ENCODE assay signal across 8 cellular contexts in genomic region chrX:69503228-69503834, GRCh38.
DNase-seq lines count a peak whose midpoint lies in the region; ATAC-seq and TF ChIP-seq lines count a peak whose summit lies in the region.

No MANE protein-coding gene starts in this region.

- H3K4me3 ChIP-seq in BLaER1 treated with 17β-estradiol and CSF1 and Interleukin-3, amounts not matched to agents 10 nM and 100 nM, result peak overlapping the region in 8 of 10 experiments; percentile 60 to 74 (median 68); a peak in 11 of 20 replicates
- no peak overlapping the region for H3K4me3 ChIP-seq in foreskin fibroblast (ENCODE audit: low read depth in 1 of 2, low read length in 2 of 2)

- H4K20me1 ChIP-seq in BLaER1 treated with 17β-estradiol and CSF1 and Interleukin-3, amounts not matched to agents 10 nM and 100 nM, result peaks cover 0 to 32% (median 23%) of the 10 kb centered on the region in 11 experiments; a peak in 14 of 22 replicates

- H3K4me2 ChIP-seq in BLaER1 treated with 17β-estradiol and CSF1 and Interleukin-3, amounts not matched to agents 10 nM and 100 nM, result peak overlapping the region in 10 of 11 experiments; percentile 61 to 93 (median 88); a peak in 10 of 22 replicates

- no peaks in the 10 kb centered on the region for H3K36me3 ChIP-seq in BLaER1 treated with 17β-estradiol and CSF1 and Interleukin-3, amounts not matched to agents 10 nM and 100 nM

- H3K4me1 ChIP-seq in BLaER1 treated with 17β-estradiol and CSF1 and Interleukin-3, amounts not matched to agents 10 nM and 100 nM, result peaks cover 6 to 30% (median 18%) of the 10 kb centered on the region in 10 experiments; a peak in 13 of 20 replicates

- peaks cover 0 to 16% (median 0%) of the 10 kb centered on the region in 11 experiments; a peak in 8 of 22 replicates for H3K9me3 ChIP-seq in BLaER1 treated with 17β-estradiol and CSF1 and Interleukin-3, amounts not matched to agents 10 nM and 100 nM (replicated peaks in 1 of 11)

- H3K27me3 ChIP-seq in BLaER1 treated with 17β-estradiol and CSF1 and Interleukin-3, amounts not matched to agents 10 nM and 100 nM, result peaks cover 64 to 87% (median 81%) of the 10 kb centered on the region in 11 experiments

- ATAC-seq in GM19324 (IDR thresholded peaks at IDR 0.05; ENCODE audit: low FRiP score, unreplicated experiment), result no peak
- no peak for ATAC-seq in HG02571 (IDR thresholded peaks at IDR 0.05; ENCODE audit: unreplicated experiment)

- DNase-seq in inferior parietal cortex (ENCODE audit: extremely low spot score) (peak; percentile 22), foreskin fibroblast (no peak)
- no peak for DNase-seq in central memory CD4-positive, alpha-beta T cell

- no peak overlapping the region for H3K9ac ChIP-seq in BLaER1 treated with 17β-estradiol and CSF1 and Interleukin-3, amounts not matched to agents 10 nM and 100 nM

- peak; percentile 43; the same call in 1 of the 2 replicates for TF ChIP-seq CTCF in LNCAP (IDR thresholded peaks at IDR 0.05)
- TF ChIP-seq CTCF in VCaP (conservative IDR thresholded peaks at IDR 0.05), result peak; percentile 66
- TF ChIP-seq CTCF in foreskin fibroblast (IDR thresholded peaks at IDR 0.05; ENCODE audit: low read depth, low read length), result no peak

- H3K27ac ChIP-seq in BLaER1 treated with 17β-estradiol and CSF1 and Interleukin-3, amounts not matched to agents 10 nM and 100 nM, result no peak overlapping the region
- H3K27ac ChIP-seq in VCaP, result peak overlapping the region; percentile 91

Comparison
In these comparisons a context has a peak if more than half of its experiments do, and no peak if none do; other contexts are left out.
1. H3K4me3 ChIP-seq: peak in BLaER1 treated with 17β-estradiol and CSF1 and Interleukin-3, amounts not matched to agents 10 nM and 100 nM (8 of 10); none in foreskin fibroblast (0 of 2).